Comparison of ENCODE assay signal across 12 cellular contexts in the genomic region with DNA sequence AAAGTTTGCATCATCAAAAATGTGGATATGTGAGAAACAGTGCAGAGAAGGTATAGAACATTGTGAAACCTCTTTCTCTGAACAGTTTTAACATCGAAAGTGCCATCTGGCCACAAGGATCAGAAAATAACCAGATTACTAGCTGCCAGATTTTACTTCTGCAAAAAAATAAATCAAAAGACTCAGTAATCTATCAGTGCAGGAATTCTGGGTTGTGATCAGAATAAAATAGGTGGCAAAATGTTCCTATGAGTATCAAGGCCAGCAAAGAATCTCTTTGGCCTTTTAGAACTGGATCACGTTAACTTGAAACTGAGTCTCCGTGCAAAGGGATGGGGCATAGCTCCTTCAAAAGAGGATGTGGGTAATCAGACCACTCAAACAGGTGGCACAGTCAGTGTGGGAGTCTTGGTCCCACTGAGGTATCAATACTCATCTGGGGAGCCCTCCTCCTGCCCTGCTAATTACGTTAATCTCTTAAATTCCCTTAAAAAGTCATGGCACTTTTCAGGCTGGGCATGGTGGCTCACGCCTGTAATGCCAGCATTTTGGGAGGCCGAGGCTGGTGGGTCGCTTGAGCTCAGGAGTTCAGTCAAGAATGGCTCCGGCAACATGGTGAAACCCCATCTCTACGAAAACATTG. TPM values are rescaled to one million over a fixed set of nuclear protein-coding genes. Genes with fewer than 3 reads are reported as not detected.
DNase-seq lines count a peak whose midpoint lies in the region; ATAC-seq, FAIRE-seq and TF ChIP-seq lines count a peak whose summit lies in the region.
"Had no signal": no experiment of that assay in that cellular context is flagged by ENCODE, and none has a peak within 500 bp of the region (broad histone marks: within the 10 kb centered on the region; RNA-seq: fewer than 3 reads in every experiment).

No MANE protein-coding gene starts in this region.

- H3K4me1 Mint-ChIP-seq in H9 = peaks cover 8 to 12% of the 10 kb centered on the region in 2 experiments

- H3K27ac ChIP-seq in OCI-LY3 (ENCODE audit: low read length) = peak overlapping the region; percentile 75
- no peak overlapping the region for H3K27ac ChIP-seq in H9 (ENCODE audit: insufficient read length, low read depth, low read length)
- H3K27ac ChIP-seq: esophagus squamous epithelium, tibial artery had no signal

- no peaks in the 10 kb centered on the region for H4K20me1 ChIP-seq in OCI-LY3 (ENCODE audit: insufficient read depth, low read length)
- H4K20me1 ChIP-seq in H9 (ENCODE audit: control insufficient read depth, insufficient read depth, insufficient read length) = no peaks in the 10 kb centered on the region

- no peak overlapping the region for H4K5ac ChIP-seq in H9 (ENCODE audit: insufficient read length, low read depth, low read length)

- H3K79me1 ChIP-seq in H9 (ENCODE audit: insufficient read depth, low read depth, low read length, poor library complexity, severe bottlenecking) = no peaks in the 10 kb centered on the region

- no peak overlapping the region for H2AK5ac ChIP-seq in H9 (ENCODE audit: insufficient read length, low read length)

- H3K9me3 Mint-ChIP-seq in H9 = no peaks in the 10 kb centered on the region

- H3K9ac ChIP-seq in OCI-LY3 (ENCODE audit: low read length) = peak overlapping the region; percentile 40; the same call in 1 of the 2 replicates
- no peak overlapping the region for H3K9ac ChIP-seq in H9 (ENCODE audit: extremely low read depth, insufficient read length, low read length)

- FAIRE-seq in GM18507 (lab: Jason Lieb, UNC) = peak; percentile 96

- peak overlapping the region; percentile 60 for H3K4me3 ChIP-seq in OCI-LY3 (ENCODE audit: low read length)
- H3K4me3 ChIP-seq: esophagus squamous epithelium, lung, tibial artery had no signal

- no peak overlapping the region for H3K4ac ChIP-seq in H9 (ENCODE audit: low read depth, low read length)

- no peak overlapping the region for H3T11ph ChIP-seq in H9 (ENCODE audit: low read length)

- H3K56ac ChIP-seq in H9 (ENCODE audit: insufficient read length, low read depth, low read length) = no peak overlapping the region

- DNase-seq in GM18507 (ENCODE audit: extremely low spot score, insufficient read length, low read depth) (no peak), LoVo (ENCODE audit: low spot score) (no peak), H9 (no peak)
- no peak for DNase-seq in activated naive CD4-positive, alpha-beta T cell (lab: John Stamatoyannopoulos, UW)
- no peak for DNase-seq in activated T-cell treated with anti-CD3 and anti-CD28 coated beads, Interleukin-2, amount 50 U/mL, for 1 hour
- DNase-seq: esophagus squamous epithelium; stimulated activated CD4-positive, alpha-beta T cell treated with anti-CD3 and anti-CD28 coated beads, Interleukin-12 subunit alpha, Interleukin-12 subunit beta, amount 100 ng/mL, for 4 hours; tibial artery had no signal

- no peak overlapping the region for H2BK5ac ChIP-seq in H9 (ENCODE audit: insufficient read length, low read length)

- ATAC-seq in GM21367 (IDR thresholded peaks at IDR 0.05; ENCODE audit: unreplicated experiment) = peak; percentile 82
- ATAC-seq in HG03108 (IDR thresholded peaks at IDR 0.05; ENCODE audit: unreplicated experiment) = peak; percentile 89

- no CpG with 5 or more reads among the region's 9 CpGs for WGBS in H9 (ENCODE audit: extremely low coverage, insufficient read length, low lambda C conversion rate)

- no peak overlapping the region for H2BK120ac ChIP-seq in H9 (ENCODE audit: low read depth, low read length, poor library complexity, severe bottlenecking)

- H3K79me2 ChIP-seq in OCI-LY3 (ENCODE audit: low read length) = no peaks in the 10 kb centered on the region
- H3K79me2 ChIP-seq in H9 (ENCODE audit: insufficient read depth, low read length) = no peaks in the 10 kb centered on the region

- no peak overlapping the region for H2BK20ac ChIP-seq in H9 (ENCODE audit: low read depth, low read length, poor library complexity, severe bottlenecking)

- no peak overlapping the region for H2BK15ac ChIP-seq in H9 (ENCODE audit: low read depth, low read length)

- H4K8ac ChIP-seq in H9 (replicated peaks; ENCODE audit: insufficient read length, low read depth, low read length) = no peak overlapping the region

- no peak overlapping the region for H3K18ac ChIP-seq in H9 (ENCODE audit: insufficient read length, low read depth, low read length)

- H2AFZ ChIP-seq in OCI-LY3 (ENCODE audit: low read depth, low read length) = no peak overlapping the region
- H2AFZ ChIP-seq in H9 (ENCODE audit: low read length) = no peak overlapping the region

- H3K36me3 ChIP-seq in OCI-LY3 (replicated peaks; ENCODE audit: low read depth, low read length) = no peaks in the 10 kb centered on the region
- H3K36me3 ChIP-seq: esophagus squamous epithelium, tibial artery had no signal

- H3K23me2 ChIP-seq in H9 (ENCODE audit: insufficient read length, low read depth, low read length, poor library complexity, severe bottlenecking) = no peaks in the 10 kb centered on the region

- H3K4me1 ChIP-seq in OCI-LY3 (ENCODE audit: low read length) = peaks cover 36% of the 10 kb centered on the region
- H3K4me1 ChIP-seq in H9 (ENCODE audit: insufficient read depth, low read length) = no peaks in the 10 kb centered on the region; the same call in 1 of the 2 replicates
- H3K4me1 ChIP-seq: tibial artery had no signal

- TF ChIP-seq CTCF in OCI-LY3 (IDR thresholded peaks at IDR 0.05; ENCODE audit: low read depth, low read length) (no peak), H9 (conservative IDR thresholded peaks at IDR 0.05) (no peak)

- no peak overlapping the region for H2BK12ac ChIP-seq in H9 (ENCODE audit: insufficient read length, low read depth, low read length)

- H3K9me3 ChIP-seq in OCI-LY3 (ENCODE audit: insufficient read depth, low read length) (no peaks in the 10 kb centered on the region), H9 (ENCODE audit: control insufficient read depth, low read depth, low read length) (no peaks in the 10 kb centered on the region)
- H3K9me3 ChIP-seq: esophagus squamous epithelium, tibial artery had no signal

- no peaks in the 10 kb centered on the region for H3K27me3 Mint-ChIP-seq in H9 (ENCODE audit: low read depth)

- no peak overlapping the region for H3K23ac ChIP-seq in H9 (ENCODE audit: insufficient read length, low read depth, low read length)

- no peak overlapping the region for H4K91ac ChIP-seq in H9 (ENCODE audit: insufficient read length, low read depth, low read length)

- H3K4me3 Mint-ChIP-seq in H9 = no peak overlapping the region

- H3K4me2 ChIP-seq in OCI-LY3 (ENCODE audit: low read length) = peak overlapping the region; percentile 82
- H3K4me2 ChIP-seq in H9 (ENCODE audit: insufficient read depth, insufficient read length, low read length) = no peak overlapping the region

- H3K27me3 ChIP-seq in OCI-LY3 (ENCODE audit: low read depth, low read length) (0 out of 2 replicates have a peak, but pooled peaks cover 3% of the 10 kb centered on the region), H9 (ENCODE audit: insufficient read depth, low read length) (no peaks in the 10 kb centered on the region)
- H3K27me3 ChIP-seq: esophagus squamous epithelium, tibial artery had no signal

- no peaks in the 10 kb centered on the region for H3K36me3 Mint-ChIP-seq in H9 (ENCODE audit: insufficient read depth in 1 of 3, low read depth in 3 of 3)

- no peak overlapping the region for H3K14ac ChIP-seq in H9 (ENCODE audit: insufficient read depth, low read length)

- H3K27ac Mint-ChIP-seq in H9 = no peak overlapping the region

RNA-seq across cellular contexts. Expression of a gene that starts 26.7 kb away (rescaled TPM):
- total RNA-seq in H9 (2021) = 70.3 and 75.9 TPM in 2 replicates
